In the genomic region with DNA sequence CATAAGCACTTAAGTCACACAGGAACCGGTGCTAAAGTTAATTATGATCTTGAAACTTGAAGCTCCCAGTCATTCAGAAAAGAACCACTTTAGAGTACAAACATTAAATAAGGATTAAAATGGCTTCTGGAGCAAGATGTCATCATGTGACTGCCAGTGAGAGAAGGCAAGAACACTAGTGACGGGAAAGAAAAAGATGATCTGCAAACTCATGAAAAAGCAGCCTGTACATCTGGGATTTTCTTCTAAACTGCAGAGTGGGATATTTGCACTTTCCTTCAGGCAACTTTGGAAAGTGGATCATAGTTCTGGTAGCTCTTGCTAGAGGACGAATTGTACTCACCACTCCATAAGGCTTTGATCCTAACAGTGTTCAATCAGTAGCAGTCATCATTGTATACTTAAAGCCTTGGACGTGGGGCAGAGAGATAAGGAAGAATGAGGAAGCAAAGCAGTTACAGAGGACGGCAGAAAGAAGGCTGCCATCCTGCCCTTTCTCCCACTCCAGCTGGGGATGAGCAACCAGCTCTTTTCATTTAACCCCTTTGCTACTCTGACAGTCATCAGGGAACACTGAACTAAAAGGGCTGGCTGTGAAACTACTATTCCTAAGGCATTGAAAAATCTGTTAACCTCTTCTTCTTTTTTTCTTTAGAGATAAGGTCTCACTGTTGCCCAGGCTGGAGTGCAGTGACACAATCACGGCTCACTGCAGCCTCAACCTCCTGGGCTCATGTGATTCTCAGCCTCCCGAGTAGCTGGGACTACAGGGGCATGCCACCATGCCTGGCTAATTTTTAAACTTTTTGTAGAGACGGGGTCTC, we compare ENCODE assay signal across 1 cellular context.
TF ChIP-seq lines count a peak whose summit lies in the region.

No MANE protein-coding gene starts in this region.

TF ChIP-seq in IMR-90, 13 proteins besides CTCF, POLR2A, EP300 and RAD21:
- no peak for TF ChIP-seq MAZ (IDR thresholded peaks at IDR 0.05; ENCODE audit: borderline replicate concordance, low read depth, low read length)
- no peak for TF ChIP-seq MAFK (IDR thresholded peaks at IDR 0.05; ENCODE audit: low read depth, low read length)
- TF ChIP-seq CEBPB (IDR thresholded peaks at IDR 0.05; ENCODE audit: low read depth, low read length), result no peak
- TF ChIP-seq, protein P1, sequence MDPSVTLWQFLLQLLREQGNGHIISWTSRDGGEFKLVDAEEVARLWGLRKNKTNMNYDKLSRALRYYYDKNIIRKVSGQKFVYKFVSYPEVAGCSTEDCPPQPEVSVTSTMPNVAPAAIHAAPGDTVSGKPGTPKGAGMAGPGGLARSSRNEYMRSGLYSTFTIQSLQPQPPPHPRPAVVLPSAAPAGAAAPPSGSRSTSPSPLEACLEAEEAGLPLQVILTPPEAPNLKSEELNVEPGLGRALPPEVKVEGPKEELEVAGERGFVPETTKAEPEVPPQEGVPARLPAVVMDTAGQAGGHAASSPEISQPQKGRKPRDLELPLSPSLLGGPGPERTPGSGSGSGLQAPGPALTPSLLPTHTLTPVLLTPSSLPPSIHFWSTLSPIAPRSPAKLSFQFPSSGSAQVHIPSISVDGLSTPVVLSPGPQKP (IDR thresholded peaks at IDR 0.05; ENCODE audit: borderline replicate concordance, low read depth, low read length), result no peak
- no peak for TF ChIP-seq SMC3 (IDR thresholded peaks at IDR 0.05; ENCODE audit: low read depth, low read length)
- no peak for TF ChIP-seq BHLHE40 (IDR thresholded peaks at IDR 0.05; ENCODE audit: low read depth, low read length)
